8 cellular contexts compared by ENCODE assay signal in genomic region chr20:31835977-31836852, GRCh38. TPM values are rescaled to one million over a fixed set of nuclear protein-coding genes. Genes with fewer than 3 reads are reported as not detected.
DNase-seq lines count a peak whose midpoint lies in the region; ATAC-seq, FAIRE-seq and TF ChIP-seq lines count a peak whose summit lies in the region.

No MANE protein-coding gene starts in this region.

- no peak overlapping the region for H2AFZ ChIP-seq in H1 (ENCODE audit: low read length)

- peak overlapping the region; percentile 9 for H3K27ac Mint-ChIP-seq in mesothelial cell of epicardium

- no peak overlapping the region for H2BK120ac ChIP-seq in H1 (replicated peaks; ENCODE audit: low read depth, low read length)

- H3K4me1 ChIP-seq in BE2C (peaks cover 19% of the 10 kb centered on the region), H1 (replicated peaks in 1 of 4; ENCODE audit: control insufficient read depth in 3 of 4, insufficient read depth in 4 of 4, low read length in 3 of 4) (peaks cover 0 to 17% (median 16%) of the 10 kb centered on the region in 4 experiments; a peak in 6 of 7 replicates), esophagus squamous epithelium (peaks cover 3 to 23% (median 19%) of the 10 kb centered on the region in 3 donors)

- no peak for FAIRE-seq in H1 (lab: Jason Lieb, UNC)

- peak overlapping the region; percentile 80; the same call in 1 of the 2 replicates for H2BK12ac ChIP-seq in H1 (ENCODE audit: low read depth, low read length)

- H2BK5ac ChIP-seq in H1 (ENCODE audit: low read depth, low read length): peak overlapping the region; percentile 35; the same call in 1 of the 2 replicates

- no peak overlapping the region for H4K5ac ChIP-seq in H1 (ENCODE audit: insufficient read length, low read depth, low read length)

- WGBS in H1 (ENCODE audit: extremely low coverage in 1 of 2, insufficient coverage in 1 of 2, insufficient read length in 1 of 2, insufficient replicate concordance in 2 of 2, low coverage in 1 of 2, low lambda C conversion rate in 2 of 2, missing lambda C conversion rate in 1 of 2), 2 experiments: 79% methylated on average over 14 of the region's 14 CpGs; no CpG with 5 or more reads in 1 of the 2 experiments
- 17 to 36% methylated on average over 2 to 10 of the region's 14 CpGs for WGBS in esophagus squamous epithelium, 2 donors

- no peaks in the 10 kb centered on the region for H3K27me3 ChIP-seq in BE2C
- no peaks in the 10 kb centered on the region for H3K27me3 ChIP-seq in H1 (replicated peaks in 1 of 4; ENCODE audit: control insufficient read depth in 3 of 4, extremely low read depth in 1 of 4, insufficient read depth in 3 of 4, low read length in 3 of 4)
- H3K27me3 ChIP-seq in esophagus squamous epithelium: peaks cover 0 to 26% (median 0%) of the 10 kb centered on the region in 4 donors

- H3K9me3 ChIP-seq in BE2C (no peaks in the 10 kb centered on the region), H1 (ENCODE audit: insufficient read depth in 2 of 2, low read depth in 1 of 2, low read length in 1 of 2) (no peaks in the 10 kb centered on the region), esophagus squamous epithelium (no peaks in the 10 kb centered on the region)

- DNase-seq in BE2C (peak; percentile 76), H1 (ENCODE audit: low read depth in 1 of 2, low spot score in 2 of 2) (no peak), mesothelial cell of epicardium (ENCODE audit: low spot score in 2 of 2, unreplicated experiment in 2 of 2) (no peak), esophagus squamous epithelium (lab: John Stamatoyannopoulos, UW) (no peak)

- TF ChIP-seq RAD21 in H1 (IDR thresholded peaks at IDR 0.05 in 1 of 2, conservative IDR thresholded peaks at IDR 0.05 in 1 of 2; ENCODE audit: low read depth in 2 of 2, low read length in 2 of 2): no peak

- no peak overlapping the region for H3K56ac ChIP-seq in H1 (replicated peaks; ENCODE audit: insufficient read length, low read depth, low read length)

- no peaks in the 10 kb centered on the region for H3K79me2 ChIP-seq in H1 (ENCODE audit: control insufficient read depth in 1 of 2, insufficient read depth in 2 of 2, low read length in 2 of 2)

- POLR2A ChIA-PET in H1 (lab: Charles Lee; ENCODE audit: partially characterized antibody): no interaction called here

- TF ChIP-seq POLR2A in H1 (IDR thresholded peaks at IDR 0.05; ENCODE audit: control extremely low read depth in 1 of 2, low read depth in 2 of 2, low read length in 2 of 2) (no peak), esophagus squamous epithelium (IDR thresholded peaks at IDR 0.05) (no peak)

- H3K27ac ChIP-seq in H1 (ENCODE audit: low read depth, low read length): no peak overlapping the region
- peak overlapping the region in 1 of 4 donors; percentile 10 for H3K27ac ChIP-seq in esophagus squamous epithelium

- H4K8ac ChIP-seq in H1 (ENCODE audit: extremely low read depth, insufficient read depth, low read length): no peak overlapping the region; the same call in 1 of the 2 replicates

- TF ChIP-seq CTCF in BE2C (IDR thresholded peaks at IDR 0.05; ENCODE audit: low read depth, low read length) (no peak), H1 (IDR thresholded peaks at IDR 0.05; ENCODE audit: control extremely low read depth in 1 of 3, insufficient read depth in 1 of 3, low read depth in 1 of 3, low read length in 3 of 3) (no peak), mesothelial cell of epicardium (IDR thresholded peaks at IDR 0.05; ENCODE audit: unreplicated experiment) (no peak), esophagus squamous epithelium (IDR thresholded peaks at IDR 0.05) (no peak)

- H3K4me3 ChIP-seq in BE2C (ENCODE audit: low read depth, low read length) (no peak overlapping the region), H1 (ENCODE audit: extremely low read depth in 1 of 4, insufficient read depth in 2 of 4, low read depth in 3 of 4, low read length in 4 of 4) (no peak overlapping the region), esophagus squamous epithelium (no peak overlapping the region)

- no peaks in the 10 kb centered on the region for H4K20me1 ChIP-seq in H1 (replicated peaks in 1 of 2; ENCODE audit: control insufficient read depth in 1 of 2, insufficient read depth in 2 of 2, low read length in 2 of 2)

- H2BK15ac ChIP-seq in H1 (ENCODE audit: low read length): peak overlapping the region; percentile 72; the same call in 1 of the 2 replicates

- no peaks in the 10 kb centered on the region for H3K9me3 Mint-ChIP-seq in mesothelial cell of epicardium

- H3K4me2 ChIP-seq in H1 (ENCODE audit: insufficient read depth in 1 of 2, low read depth in 2 of 2, low read length in 2 of 2): no peak overlapping the region

- TF ChIP-seq EP300 in H1 (IDR thresholded peaks at IDR 0.05; ENCODE audit: borderline replicate concordance in 1 of 2, low read depth in 2 of 2, low read length in 2 of 2): no peak

- H2BK20ac ChIP-seq in H1 (ENCODE audit: low read length): peak overlapping the region; percentile 72; the same call in 1 of the 2 replicates

- no peak overlapping the region for H3K23ac ChIP-seq in H1 (ENCODE audit: insufficient read length)

- intact Hi-C loops in esophagus squamous epithelium (cut with DNase I): no loop called here

- CTCF ChIA-PET in H1 (lab: Charles Lee; ENCODE audit: partially characterized antibody): interaction anchor here (1.2 to 7.3 kb wide), 6 partner anchors 12 to 200 kb away, joined by 3 to 111 read pairs (median 14); partner anchors contain the start of gene PDRG1

- no peak overlapping the region for H3K14ac ChIP-seq in H1 (ENCODE audit: insufficient read length)

- no peaks in the 10 kb centered on the region for H3K79me1 ChIP-seq in H1 (ENCODE audit: low read depth, low read length)

- no peak overlapping the region for H3K4me3 Mint-ChIP-seq in mesothelial cell of epicardium

- no peaks in the 10 kb centered on the region for H3K36me3 ChIP-seq in BE2C
- H3K36me3 ChIP-seq in H1 (ENCODE audit: control insufficient read depth in 2 of 4, insufficient read depth in 4 of 4, low read length in 3 of 4): no peaks in the 10 kb centered on the region
- no peaks in the 10 kb centered on the region for H3K36me3 ChIP-seq in esophagus squamous epithelium

- H3K4ac ChIP-seq in H1 (replicated peaks; ENCODE audit: insufficient read length, low read depth, low read length): no peak overlapping the region

- H3K23me2 ChIP-seq in H1 (ENCODE audit: low read depth, low read length): no peaks in the 10 kb centered on the region

- H3K36me3 Mint-ChIP-seq in mesothelial cell of epicardium: no peaks in the 10 kb centered on the region

- ATAC-seq in GM18858 (IDR thresholded peaks at IDR 0.05; ENCODE audit: unreplicated experiment) (peak; percentile 51), HG03442 (IDR thresholded peaks at IDR 0.05; ENCODE audit: unreplicated experiment) (peak; percentile 68), SK-N-SH treated with all-trans-retinoic acid at 6 μM for 48 hours (peak; percentile 84), HG03439 (IDR thresholded peaks at IDR 0.05; ENCODE audit: unreplicated experiment) (no peak)

- no peak overlapping the region for H2AK5ac ChIP-seq in H1 (ENCODE audit: low read depth, low read length)

- no peaks in the 10 kb centered on the region for H3K27me3 Mint-ChIP-seq in mesothelial cell of epicardium (ENCODE audit: low read depth)

- H3K9ac ChIP-seq in H1 (replicated peaks in 1 of 4; ENCODE audit: extremely low read depth in 1 of 4, low read depth in 3 of 4, low read length in 3 of 4): no peak overlapping the region; a peak in 1 of 7 replicates

- peak overlapping the region; percentile 19; the same call in 1 of the 2 replicates for H3K18ac ChIP-seq in H1 (ENCODE audit: extremely low read depth, low read length)

- H4K91ac ChIP-seq in H1 (replicated peaks; ENCODE audit: insufficient read length, low read length): peak overlapping the region; percentile 1

- peaks cover 10% of the 10 kb centered on the region for H3K4me1 Mint-ChIP-seq in mesothelial cell of epicardium

RNA-seq across cellular contexts. Expression of gene FOXS1, which starts 9.2 kb away (rescaled TPM):
- polyA plus RNA-seq in BE2C (2012; ENCODE audit: insufficient read depth, insufficient read length, low read depth): not detected
- not detected in 2 replicates for total RNA-seq in H1 (2021; fragmentation: NEBNext Ultra II Directional; extraction: Animal tissue kit (Norgen Biotek cat#: 25700))
- 0.45 and 0.47 TPM in 2 replicates for polyA plus RNA-seq in H1 (2011; rRNA removed)
- polyA plus RNA-seq in H1 (2011; cell fraction: cytosol; rRNA removed): 0.36 TPM
- 0.43 TPM for polyA plus RNA-seq in H1 (2011; cell fraction: nucleus; rRNA removed)
- polyA plus RNA-seq in H1 (2012, experiment 1 of 2): 0.13 to 0.28 TPM in 2 of 4 replicates, not detected in the others
- 0.26 TPM for polyA plus RNA-seq in H1 (2012, experiment 2 of 2)
- polyA plus RNA-seq in H1 (2013, experiment 1 of 2): 0.12 TPM
- polyA plus RNA-seq in H1 (2013, experiment 2 of 2): 0.20 TPM
- polyA minus RNA-seq in H1 (2011; rRNA and poly(A)+ RNA removed): not detected in 2 replicates
- not detected for polyA minus RNA-seq in H1 (2011; cell fraction: cytosol; rRNA and poly(A)+ RNA removed)
- 1.00 TPM for polyA minus RNA-seq in H1 (2011; cell fraction: nucleus; rRNA and poly(A)+ RNA removed)
- total RNA-seq in mesothelial cell of epicardium (1.9 to 2.5 TPM (median 2.1 TPM) in 3 replicates), esophagus squamous epithelium (under 1 TPM in 2 of 4 donors, not detected in 2; 0.32 to 0.38 TPM)

RNA-seq across cellular contexts. Expression of gene MYLK2, which starts 17.1 kb away (rescaled TPM):
- polyA plus RNA-seq in BE2C (2012; ENCODE audit: insufficient read depth, insufficient read length, low read depth): 0.57 TPM
- 0.22 TPM in 1 of 2 replicates, not detected in the other for total RNA-seq in H1 (2021; fragmentation: NEBNext Ultra II Directional; extraction: Animal tissue kit (Norgen Biotek cat#: 25700))
- polyA plus RNA-seq in H1 (2011; rRNA removed): 0.26 and 0.27 TPM in 2 replicates
- polyA plus RNA-seq in H1 (2011; cell fraction: cytosol; rRNA removed): 0.36 TPM
- polyA plus RNA-seq in H1 (2011; cell fraction: nucleus; rRNA removed): 0.73 TPM
- polyA plus RNA-seq in H1 (2012, experiment 1 of 2): 0.21 to 0.41 TPM (median 0.23 TPM) in 4 replicates
- 0.13 TPM for polyA plus RNA-seq in H1 (2012, experiment 2 of 2)
- 0.20 TPM for polyA plus RNA-seq in H1 (2013, experiment 1 of 2)
- 0.22 TPM for polyA plus RNA-seq in H1 (2013, experiment 2 of 2)
- polyA minus RNA-seq in H1 (2011; rRNA and poly(A)+ RNA removed): 0.09 and 0.32 TPM in 2 replicates
- not detected for polyA minus RNA-seq in H1 (2011; cell fraction: cytosol; rRNA and poly(A)+ RNA removed)
- polyA minus RNA-seq in H1 (2011; cell fraction: nucleus; rRNA and poly(A)+ RNA removed): 0.40 TPM
- total RNA-seq in mesothelial cell of epicardium: 0.27 to 0.49 TPM (median 0.38 TPM) in 3 replicates
- total RNA-seq in esophagus squamous epithelium: under 1 TPM in 1 of 4 donors, not detected in 3; 0.38 TPM

RNA-seq across cellular contexts. Expression of gene DUSP15, which starts 34.1 kb away (rescaled TPM):
- 0.69 TPM for polyA plus RNA-seq in BE2C (2012; ENCODE audit: insufficient read depth, insufficient read length, low read depth)
- 0.91 and 1.0 TPM in 2 replicates for total RNA-seq in H1 (2021; fragmentation: NEBNext Ultra II Directional; extraction: Animal tissue kit (Norgen Biotek cat#: 25700))
- polyA plus RNA-seq in H1 (2011; rRNA removed): 3.2 and 6.0 TPM in 2 replicates
- 3.9 TPM for polyA plus RNA-seq in H1 (2011; cell fraction: cytosol; rRNA removed)
- 4.7 TPM for polyA plus RNA-seq in H1 (2011; cell fraction: nucleus; rRNA removed)
- polyA plus RNA-seq in H1 (2012, experiment 1 of 2): 0.77 to 3.2 TPM (median 2.8 TPM) in 4 replicates
- polyA plus RNA-seq in H1 (2012, experiment 2 of 2): 1.6 TPM
- polyA plus RNA-seq in H1 (2013, experiment 1 of 2): 0.87 TPM
- polyA plus RNA-seq in H1 (2013, experiment 2 of 2): 0.79 TPM
- polyA minus RNA-seq in H1 (2011; rRNA and poly(A)+ RNA removed): 0.39 and 1.1 TPM in 2 replicates
- polyA minus RNA-seq in H1 (2011; cell fraction: cytosol; rRNA and poly(A)+ RNA removed): 2.6 TPM
- 5.4 TPM for polyA minus RNA-seq in H1 (2011; cell fraction: nucleus; rRNA and poly(A)+ RNA removed)
- total RNA-seq in mesothelial cell of epicardium: 8.4 to 10.4 TPM (median 8.5 TPM) in 3 replicates
- under 1 TPM; 0.32 to 0.44 (median 0.38) TPM for total RNA-seq in esophagus squamous epithelium

RNA-seq across cellular contexts. Expression of gene TTLL9, which starts 34.2 kb away (rescaled TPM):
- polyA plus RNA-seq in BE2C (2012; ENCODE audit: insufficient read depth, insufficient read length, low read depth): not detected
- not detected in 2 replicates for total RNA-seq in H1 (2021; fragmentation: NEBNext Ultra II Directional; extraction: Animal tissue kit (Norgen Biotek cat#: 25700))
- 0.06 and 0.19 TPM in 2 replicates for polyA plus RNA-seq in H1 (2011; rRNA removed)
- 0.10 TPM for polyA plus RNA-seq in H1 (2011; cell fraction: cytosol; rRNA removed)
- polyA plus RNA-seq in H1 (2011; cell fraction: nucleus; rRNA removed): 0.20 TPM
- 0.15 to 0.24 TPM (median 0.16 TPM) in 3 of 4 replicates, not detected in the other for polyA plus RNA-seq in H1 (2012, experiment 1 of 2)
- polyA plus RNA-seq in H1 (2012, experiment 2 of 2): not detected
- polyA plus RNA-seq in H1 (2013, experiment 1 of 2): not detected
- polyA plus RNA-seq in H1 (2013, experiment 2 of 2): 0.04 TPM
- polyA minus RNA-seq in H1 (2011; rRNA and poly(A)+ RNA removed): 0.20 TPM in 1 of 2 replicates, not detected in the other
- not detected for polyA minus RNA-seq in H1 (2011; cell fraction: cytosol; rRNA and poly(A)+ RNA removed)
- not detected for polyA minus RNA-seq in H1 (2011; cell fraction: nucleus; rRNA and poly(A)+ RNA removed)
- total RNA-seq in mesothelial cell of epicardium: 0.52 to 0.86 TPM (median 0.67 TPM) in 3 replicates
- total RNA-seq in esophagus squamous epithelium: under 1 TPM in 2 of 4 donors, not detected in 2; 0.09 to 0.38 TPM
